ENCODE assay signal across 7 cellular contexts in the genomic region with DNA sequence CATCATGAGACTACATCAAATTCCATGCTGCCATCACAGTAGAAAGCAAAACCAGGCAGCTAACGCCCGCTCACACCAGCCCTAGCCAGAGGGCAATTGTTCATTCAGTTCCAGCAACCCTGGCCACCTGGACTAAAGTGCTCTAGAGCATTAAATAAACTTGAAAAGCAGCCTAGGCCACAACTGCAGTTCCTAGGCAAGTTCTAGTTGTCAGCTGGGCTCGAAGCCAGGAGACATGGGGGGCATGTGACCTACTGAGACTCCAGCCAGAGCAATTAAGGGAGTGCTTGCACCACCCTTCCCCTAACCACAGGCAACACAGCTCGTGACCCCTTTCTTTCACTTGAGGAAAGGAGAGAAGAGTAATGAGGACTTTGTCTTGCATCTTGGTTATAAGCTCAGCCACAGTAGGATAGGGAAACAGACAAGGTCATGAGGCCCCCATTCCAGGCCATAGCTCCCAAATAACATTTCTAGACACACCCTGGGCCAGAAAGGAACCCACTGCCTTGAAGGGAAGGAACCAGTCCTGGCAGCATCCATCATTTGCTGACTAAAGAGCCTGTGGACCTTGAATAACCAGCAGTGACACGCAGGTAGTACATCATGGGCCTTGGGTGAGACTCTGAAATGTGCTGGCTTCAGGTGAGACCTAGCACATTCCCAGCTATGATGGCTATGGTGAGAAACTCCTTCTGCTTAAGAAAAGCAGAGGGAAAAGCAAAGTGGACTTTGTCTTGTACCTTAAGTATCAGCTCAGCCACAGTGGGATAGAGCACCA.
DNase-seq lines count a peak whose midpoint lies in the region; ATAC-seq and TF ChIP-seq lines count a peak whose summit lies in the region.

No MANE protein-coding gene starts in this region.

- H3K4me1 Mint-ChIP-seq in WTC11 (peaks cover 12% of the 10 kb centered on the region), progenitor cell of endocrine pancreas (ENCODE audit: low read depth) (peaks cover 4% of the 10 kb centered on the region)

- H3K36me3 ChIP-seq in left ventricle myocardium inferior (peaks cover 31% of the 10 kb centered on the region), transverse colon (peaks cover 0 to 27% (median 6%) of the 10 kb centered on the region in 4 donors)

- H3K36me3 Mint-ChIP-seq in WTC11 = peaks cover 40% of the 10 kb centered on the region
- H3K36me3 Mint-ChIP-seq in progenitor cell of endocrine pancreas (ENCODE audit: insufficient read depth) = peaks cover 38% of the 10 kb centered on the region

- no peak for TF ChIP-seq POLR2A in transverse colon (IDR thresholded peaks at IDR 0.05)

- DNase-seq in Kasumi-1 (lab: John Stamatoyannopoulos, UW) (peak; percentile 75 to 80), WTC11 (ENCODE audit: low spot score) (no peak), left ventricle myocardium inferior (peak; percentile 62), transverse colon (peak; percentile 56), progenitor cell of endocrine pancreas (ENCODE audit: low spot score, unreplicated experiment) (no peak)
- DNase-seq in stimulated activated CD8-positive, alpha-beta memory T cell treated with anti-CD3 and anti-CD28 coated beads, Interleukin-4, amount 100 ng/mL, for 48 hours = no peak

- in situ Hi-C loops in transverse colon (cut with MboI; ENCODE audit: low pct_ligation_motif_present in 1 of 4, low pct_unique_long_range_greater_than_20kb in 1 of 4, low sequenced_read_pairs in 3 of 4) = no loop called here

- H3K27ac Mint-ChIP-seq in WTC11 (0 out of 2 replicates have a peak overlapping the region, but pooled peaks have one; percentile 7), progenitor cell of endocrine pancreas (no peak overlapping the region)

- ATAC-seq in WTC11 (no peak; the same call in 1 of the 2 replicates), HG03354 (IDR thresholded peaks at IDR 0.05; ENCODE audit: poor library complexity, severe bottlenecking, unreplicated experiment) (no peak)

- H3K27me3 Mint-ChIP-seq in WTC11 (ENCODE audit: low read depth) (no peaks in the 10 kb centered on the region), progenitor cell of endocrine pancreas (no peaks in the 10 kb centered on the region)

- peaks cover 27% of the 10 kb centered on the region for H3K9me3 ChIP-seq in left ventricle myocardium inferior (replicated peaks)
- peaks cover 16 to 19% of the 10 kb centered on the region in 2 donors for H3K9me3 ChIP-seq in transverse colon

- TF ChIP-seq CTCF in WTC11 (IDR thresholded peaks at IDR 0.05) = no peak
- no peak for TF ChIP-seq CTCF in left ventricle myocardium inferior (IDR thresholded peaks at IDR 0.05; ENCODE audit: borderline replicate concordance)
- no peak for TF ChIP-seq CTCF in transverse colon (IDR thresholded peaks at IDR 0.05)
- TF ChIP-seq CTCF in progenitor cell of endocrine pancreas (IDR thresholded peaks at IDR 0.05; ENCODE audit: unreplicated experiment) = no peak

- POLR2A ChIA-PET in WTC11 (lab: Charles Lee) = no interaction called here

- peaks cover 21% of the 10 kb centered on the region for H3K4me1 ChIP-seq in left ventricle myocardium inferior
- peaks cover 0 to 11% (median 0%) of the 10 kb centered on the region in 4 donors for H3K4me1 ChIP-seq in transverse colon

- H3K27me3 ChIP-seq in left ventricle myocardium inferior (ENCODE audit: low read depth) (no peaks in the 10 kb centered on the region), transverse colon (no peaks in the 10 kb centered on the region)

- 67% methylated on average over 5 of the region's 5 CpGs; no CpG with 5 or more reads in 1 of the 2 donors for WGBS in transverse colon (ENCODE audit: low coverage in 1 of 2), 2 donors

- intact Hi-C loops in left ventricle myocardium inferior (cut with micrococcal nuclease) = no loop called here
- intact Hi-C loops in transverse colon (cut with DNase I; ENCODE audit: low total_unique reads) = no loop called here

- CTCF ChIA-PET in WTC11 (lab: Charles Lee) = no interaction called here

- H3K27ac ChIP-seq in left ventricle myocardium inferior (replicated peaks) = peak overlapping the region; percentile 36
- H3K27ac ChIP-seq in transverse colon = no peak overlapping the region

- no peak overlapping the region for H3K4me3 Mint-ChIP-seq in WTC11
- no peak overlapping the region for H3K4me3 Mint-ChIP-seq in progenitor cell of endocrine pancreas (ENCODE audit: low read depth)

- peaks cover 26% of the 10 kb centered on the region for H3K9me3 Mint-ChIP-seq in WTC11
- peaks cover 22% of the 10 kb centered on the region for H3K9me3 Mint-ChIP-seq in progenitor cell of endocrine pancreas (ENCODE audit: low read depth)

- H3K4me3 ChIP-seq in left ventricle myocardium inferior (no peak overlapping the region), transverse colon (no peak overlapping the region)

- no peak for TF ChIP-seq EP300 in transverse colon (IDR thresholded peaks at IDR 0.05; ENCODE audit: low read depth)

TF ChIP-seq in WTC11, 78 proteins besides CTCF, POLR2A, EP300 and RAD21:
- TF ChIP-seq SOX15 (CRISPR knock-in tag; IDR thresholded peaks at IDR 0.05) = no peak
- no peak for TF ChIP-seq ELF4 (CRISPR knock-in tag; IDR thresholded peaks at IDR 0.05; ENCODE audit: low read depth)
- no peak for TF ChIP-seq FOXK1 (CRISPR knock-in tag; IDR thresholded peaks at IDR 0.05)
- TF ChIP-seq, protein P1, sequence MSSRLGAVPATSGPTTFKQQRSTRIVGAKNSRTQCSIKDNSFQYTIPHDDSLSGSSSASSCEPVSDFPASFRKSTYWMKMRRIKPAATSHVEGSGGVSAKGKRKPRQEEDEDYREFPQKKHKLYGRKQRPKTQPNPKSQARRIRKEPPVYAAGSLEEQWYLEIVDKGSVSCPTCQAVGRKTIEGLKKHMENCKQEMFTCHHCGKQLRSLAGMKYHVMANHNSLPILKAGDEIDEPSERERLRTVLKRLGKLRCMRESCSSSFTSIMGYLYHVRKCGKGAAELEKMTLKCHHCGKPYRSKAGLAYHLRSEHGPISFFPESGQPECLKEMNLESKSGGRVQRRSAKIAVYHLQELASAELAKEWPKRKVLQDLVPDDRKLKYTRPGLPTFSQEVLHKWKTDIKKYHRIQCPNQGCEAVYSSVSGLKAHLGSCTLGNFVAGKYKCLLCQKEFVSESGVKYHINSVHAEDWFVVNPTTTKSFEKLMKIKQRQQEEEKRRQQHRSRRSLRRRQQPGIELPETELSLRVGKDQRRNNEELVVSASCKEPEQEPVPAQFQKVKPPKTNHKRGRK (CRISPR knock-in tag; IDR thresholded peaks at IDR 0.05; ENCODE audit: borderline replicate concordance) = no peak
- TF ChIP-seq, protein P2, sequence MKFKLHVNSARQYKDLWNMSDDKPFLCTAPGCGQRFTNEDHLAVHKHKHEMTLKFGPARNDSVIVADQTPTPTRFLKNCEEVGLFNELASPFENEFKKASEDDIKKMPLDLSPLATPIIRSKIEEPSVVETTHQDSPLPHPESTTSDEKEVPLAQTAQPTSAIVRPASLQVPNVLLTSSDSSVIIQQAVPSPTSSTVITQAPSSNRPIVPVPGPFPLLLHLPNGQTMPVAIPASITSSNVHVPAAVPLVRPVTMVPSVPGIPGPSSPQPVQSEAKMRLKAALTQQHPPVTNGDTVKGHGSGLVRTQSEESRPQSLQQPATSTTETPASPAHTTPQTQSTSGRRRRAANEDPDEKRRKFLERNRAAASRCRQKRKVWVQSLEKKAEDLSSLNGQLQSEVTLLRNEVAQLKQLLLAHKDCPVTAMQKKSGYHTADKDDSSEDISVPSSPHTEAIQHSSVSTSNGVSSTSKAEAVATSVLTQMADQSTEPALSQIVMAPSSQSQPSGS (CRISPR knock-in tag; IDR thresholded peaks at IDR 0.05; ENCODE audit: borderline replicate concordance, low read depth) = no peak
- no peak for TF ChIP-seq HMGA2 (CRISPR knock-in tag; IDR thresholded peaks at IDR 0.05)
- no peak for TF ChIP-seq CREB1 (CRISPR knock-in tag; IDR thresholded peaks at IDR 0.05)
- TF ChIP-seq, protein P3, sequence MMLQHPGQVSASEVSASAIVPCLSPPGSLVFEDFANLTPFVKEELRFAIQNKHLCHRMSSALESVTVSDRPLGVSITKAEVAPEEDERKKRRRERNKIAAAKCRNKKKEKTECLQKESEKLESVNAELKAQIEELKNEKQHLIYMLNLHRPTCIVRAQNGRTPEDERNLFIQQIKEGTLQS (CRISPR knock-in tag; conservative IDR thresholded peaks at IDR 0.05) = no peak
- no peak for TF ChIP-seq SMAD4 (CRISPR knock-in tag; IDR thresholded peaks at IDR 0.05)
- TF ChIP-seq, protein P4, sequence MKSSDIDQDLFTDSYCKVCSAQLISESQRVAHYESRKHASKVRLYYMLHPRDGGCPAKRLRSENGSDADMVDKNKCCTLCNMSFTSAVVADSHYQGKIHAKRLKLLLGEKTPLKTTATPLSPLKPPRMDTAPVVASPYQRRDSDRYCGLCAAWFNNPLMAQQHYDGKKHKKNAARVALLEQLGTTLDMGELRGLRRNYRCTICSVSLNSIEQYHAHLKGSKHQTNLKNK (CRISPR knock-in tag; IDR thresholded peaks at IDR 0.05) = no peak

Comparison
In these comparisons a context has a peak if more than half of its experiments do, and no peak if none do; other contexts are left out.
1. DNase-seq: peak in Kasumi-1 (2 of 2), left ventricle myocardium inferior (single experiment) and transverse colon (single experiment); none in WTC11 (single experiment), progenitor cell of endocrine pancreas (single experiment) and stimulated activated CD8-positive, alpha-beta memory T cell treated with anti-CD3 and anti-CD28 coated beads, Interleukin-4, amount 100 ng/mL, for 48 hours (single experiment).